1 cellular context compared by ENCODE assay signal in the genomic region with DNA sequence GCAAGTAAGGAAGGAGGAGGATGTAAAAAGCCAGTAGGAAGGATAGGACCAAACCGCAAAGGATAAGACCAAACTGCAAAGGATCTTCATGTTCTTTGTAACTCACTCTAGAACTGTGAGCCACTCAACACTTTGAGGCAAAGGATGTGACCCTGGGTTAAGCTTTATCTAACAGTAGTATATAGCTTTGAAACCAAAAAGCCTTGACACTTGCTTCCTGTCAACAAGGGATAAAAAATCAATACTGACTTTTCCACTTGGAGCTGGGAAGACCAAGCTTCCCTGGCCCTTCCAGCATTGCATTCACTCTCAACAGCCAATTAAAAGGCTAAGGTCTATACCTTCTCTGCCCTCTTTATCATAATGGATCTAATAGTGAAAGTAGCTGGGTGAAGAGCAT.
TF ChIP-seq lines count a peak whose summit lies in the region.

No MANE protein-coding gene starts in this region.

TF ChIP-seq in GM23338, 12 proteins besides CTCF, POLR2A, EP300 and RAD21:
- TF ChIP-seq, protein P1, sequence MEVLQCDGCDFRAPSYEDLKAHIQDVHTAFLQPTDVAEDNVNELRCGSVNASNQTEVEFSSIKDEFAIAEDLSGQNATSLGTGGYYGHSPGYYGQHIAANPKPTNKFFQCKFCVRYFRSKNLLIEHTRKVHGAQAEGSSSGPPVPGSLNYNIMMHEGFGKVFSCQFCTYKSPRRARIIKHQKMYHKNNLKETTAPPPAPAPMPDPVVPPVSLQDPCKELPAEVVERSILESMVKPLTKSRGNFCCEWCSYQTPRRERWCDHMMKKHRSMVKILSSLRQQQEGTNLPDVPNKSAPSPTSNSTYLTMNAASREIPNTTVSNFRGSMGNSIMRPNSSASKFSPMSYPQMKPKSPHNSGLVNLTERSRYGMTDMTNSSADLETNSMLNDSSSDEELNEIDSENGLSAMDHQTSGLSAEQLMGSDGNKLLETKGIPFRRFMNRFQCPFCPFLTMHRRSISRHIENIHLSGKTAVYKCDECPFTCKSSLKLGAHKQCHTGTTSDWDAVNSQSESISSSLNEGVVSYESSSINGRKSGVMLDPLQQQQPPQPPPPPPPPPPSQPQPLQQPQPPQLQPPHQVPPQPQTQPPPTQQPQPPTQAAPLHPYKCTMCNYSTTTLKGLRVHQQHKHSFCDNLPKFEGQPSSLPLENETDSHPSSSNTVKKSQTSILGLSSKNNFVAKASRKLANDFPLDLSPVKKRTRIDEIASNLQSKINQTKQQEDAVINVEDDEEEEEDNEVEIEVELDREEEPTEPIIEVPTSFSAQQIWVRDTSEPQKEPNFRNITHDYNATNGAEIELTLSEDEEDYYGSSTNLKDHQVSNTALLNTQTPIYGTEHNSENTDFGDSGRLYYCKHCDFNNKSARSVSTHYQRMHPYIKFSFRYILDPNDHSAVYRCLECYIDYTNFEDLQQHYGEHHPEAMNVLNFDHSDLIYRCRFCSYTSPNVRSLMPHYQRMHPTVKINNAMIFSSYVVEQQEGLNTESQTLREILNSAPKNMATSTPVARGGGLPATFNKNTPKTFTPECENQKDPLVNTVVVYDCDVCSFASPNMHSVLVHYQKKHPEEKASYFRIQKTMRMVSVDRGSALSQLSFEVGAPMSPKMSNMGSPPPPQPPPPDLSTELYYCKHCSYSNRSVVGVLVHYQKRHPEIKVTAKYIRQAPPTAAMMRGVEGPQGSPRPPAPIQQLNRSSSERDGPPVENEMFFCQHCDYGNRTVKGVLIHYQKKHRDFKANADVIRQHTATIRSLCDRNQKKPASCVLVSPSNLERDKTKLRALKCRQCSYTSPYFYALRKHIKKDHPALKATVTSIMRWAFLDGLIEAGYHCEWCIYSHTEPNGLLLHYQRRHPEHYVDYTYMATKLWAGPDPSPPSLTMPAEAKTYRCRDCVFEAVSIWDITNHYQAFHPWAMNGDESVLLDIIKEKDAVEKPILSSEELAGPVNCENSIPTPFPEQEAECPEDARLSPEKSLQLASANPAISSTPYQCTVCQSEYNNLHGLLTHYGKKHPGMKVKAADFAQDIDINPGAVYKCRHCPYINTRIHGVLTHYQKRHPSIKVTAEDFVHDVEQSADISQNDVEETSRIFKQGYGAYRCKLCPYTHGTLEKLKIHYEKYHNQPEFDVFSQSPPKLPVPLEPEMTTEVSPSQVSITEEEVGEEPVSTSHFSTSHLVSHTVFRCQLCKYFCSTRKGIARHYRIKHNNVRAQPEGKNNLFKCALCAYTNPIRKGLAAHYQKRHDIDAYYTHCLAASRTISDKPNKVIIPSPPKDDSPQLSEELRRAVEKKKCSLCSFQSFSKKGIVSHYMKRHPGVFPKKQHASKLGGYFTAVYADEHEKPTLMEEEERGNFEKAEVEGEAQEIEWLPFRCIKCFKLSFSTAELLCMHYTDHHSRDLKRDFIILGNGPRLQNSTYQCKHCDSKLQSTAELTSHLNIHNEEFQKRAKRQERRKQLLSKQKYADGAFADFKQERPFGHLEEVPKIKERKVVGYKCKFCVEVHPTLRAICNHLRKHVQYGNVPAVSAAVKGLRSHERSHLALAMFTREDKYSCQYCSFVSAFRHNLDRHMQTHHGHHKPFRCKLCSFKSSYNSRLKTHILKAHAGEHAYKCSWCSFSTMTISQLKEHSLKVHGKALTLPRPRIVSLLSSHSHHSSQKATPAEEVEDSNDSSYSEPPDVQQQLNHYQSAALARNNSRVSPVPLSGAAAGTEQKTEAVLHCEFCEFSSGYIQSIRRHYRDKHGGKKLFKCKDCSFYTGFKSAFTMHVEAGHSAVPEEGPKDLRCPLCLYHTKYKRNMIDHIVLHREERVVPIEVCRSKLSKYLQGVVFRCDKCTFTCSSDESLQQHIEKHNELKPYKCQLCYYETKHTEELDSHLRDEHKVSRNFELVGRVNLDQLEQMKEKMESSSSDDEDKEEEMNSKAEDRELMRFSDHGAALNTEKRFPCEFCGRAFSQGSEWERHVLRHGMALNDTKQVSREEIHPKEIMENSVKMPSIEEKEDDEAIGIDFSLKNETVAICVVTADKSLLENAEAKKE (CRISPR knock-in tag; IDR thresholded peaks at IDR 0.05), result no peak
- TF ChIP-seq, protein P2, sequence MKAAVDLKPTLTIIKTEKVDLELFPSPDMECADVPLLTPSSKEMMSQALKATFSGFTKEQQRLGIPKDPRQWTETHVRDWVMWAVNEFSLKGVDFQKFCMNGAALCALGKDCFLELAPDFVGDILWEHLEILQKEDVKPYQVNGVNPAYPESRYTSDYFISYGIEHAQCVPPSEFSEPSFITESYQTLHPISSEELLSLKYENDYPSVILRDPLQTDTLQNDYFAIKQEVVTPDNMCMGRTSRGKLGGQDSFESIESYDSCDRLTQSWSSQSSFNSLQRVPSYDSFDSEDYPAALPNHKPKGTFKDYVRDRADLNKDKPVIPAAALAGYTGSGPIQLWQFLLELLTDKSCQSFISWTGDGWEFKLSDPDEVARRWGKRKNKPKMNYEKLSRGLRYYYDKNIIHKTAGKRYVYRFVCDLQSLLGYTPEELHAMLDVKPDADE (IDR thresholded peaks at IDR 0.05), result no peak
- TF ChIP-seq CREB1 (CRISPR knock-in tag; IDR thresholded peaks at IDR 0.05; ENCODE audit: low read depth) (no peak), ZNF114 (CRISPR knock-in tag; IDR thresholded peaks at IDR 0.05) (no peak), ZNF331 (CRISPR knock-in tag; IDR thresholded peaks at IDR 0.05; ENCODE audit: low read depth) (no peak), EZH2 (IDR thresholded peaks at IDR 0.05; ENCODE audit: low read depth, unreplicated experiment) (no peak), JUNB (IDR thresholded peaks at IDR 0.05; ENCODE audit: unreplicated experiment) (no peak), NANOG (IDR thresholded peaks at IDR 0.05; ENCODE audit: borderline replicate concordance) (no peak), STAT1 (IDR thresholded peaks at IDR 0.05; ENCODE audit: unreplicated experiment) (no peak), REST (IDR thresholded peaks at IDR 0.05; ENCODE audit: unreplicated experiment) (no peak), POLR2AphosphoS5 (IDR thresholded peaks at IDR 0.05; ENCODE audit: low read depth) (no peak), EZH2phosphoT487 (IDR thresholded peaks at IDR 0.05; ENCODE audit: unreplicated experiment) (no peak)
